12 cellular contexts compared by ENCODE assay signal in the genomic region with DNA sequence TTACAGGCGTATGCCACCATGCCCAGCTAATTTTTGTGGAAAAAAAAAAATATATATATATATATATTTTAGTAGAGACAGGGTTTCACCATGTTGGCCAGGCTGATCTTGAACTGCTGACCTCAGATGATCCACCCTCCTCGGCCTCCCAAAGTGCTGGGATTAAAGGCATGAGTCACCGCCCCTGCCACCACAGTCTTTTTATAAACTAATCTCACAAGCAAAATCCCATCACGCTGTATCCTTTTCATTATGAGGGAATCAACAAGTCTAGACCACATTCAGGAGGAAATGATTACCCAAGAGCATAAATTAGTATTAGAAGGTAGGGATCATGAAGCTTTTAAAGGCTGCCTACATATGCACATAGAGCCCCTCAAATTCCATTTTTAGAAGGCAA.
DNase-seq lines count a peak whose midpoint lies in the region; ATAC-seq, FAIRE-seq and TF ChIP-seq lines count a peak whose summit lies in the region.
"Had no signal": no experiment of that assay in that cellular context is flagged by ENCODE, and none has a peak within 500 bp of the region (broad histone marks: within the 10 kb centered on the region; RNA-seq: fewer than 3 reads in every experiment).

No MANE protein-coding gene starts in this region.

- ATAC-seq in HG03521 (IDR thresholded peaks at IDR 0.05; ENCODE audit: unreplicated experiment) (no peak), GM19324 (IDR thresholded peaks at IDR 0.05; ENCODE audit: low FRiP score, unreplicated experiment) (no peak)

- H3K27me3 ChIP-seq in MG63 = no peaks in the 10 kb centered on the region
- H3K27me3 ChIP-seq in bronchial epithelial cell (ENCODE audit: control insufficient read depth, insufficient read depth, low read length) = no peaks in the 10 kb centered on the region

- H3K4me3 Mint-ChIP-seq in immature natural killer cell = no peak overlapping the region
- H3K4me3 Mint-ChIP-seq: CD8-positive, alpha-beta memory T cell had no signal

- H3K36me3 Mint-ChIP-seq in immature natural killer cell = no peaks in the 10 kb centered on the region
- H3K36me3 Mint-ChIP-seq: CD8-positive, alpha-beta memory T cell had no signal

- peaks cover 4 to 12% (median 8%) of the 10 kb centered on the region in 6 donors for H3K9me3 Mint-ChIP-seq in immature natural killer cell

- DNase-seq in ELR (ENCODE audit: low read depth) (peak; percentile 6), MG63 (peak; percentile 22), bronchial epithelial cell (ENCODE audit: low read depth) (peak; percentile 77), retinal pigment epithelial cell (ENCODE audit: low read depth) (peak; percentile 89), immature natural killer cell (no peak)
- DNase-seq: CD8-positive, alpha-beta memory T cell; NCI-H1417 treated with DMSO at 0.1 percent for 48 hours; NCI-H2029 treated with DMSO at 0.1 percent for 48 hours; RPMI8226 had no signal

- no peak for FAIRE-seq in bronchial epithelial cell (lab: Jason Lieb, UNC)
- FAIRE-seq: GM18507 had no signal

- TF ChIP-seq CTCF in bronchial epithelial cell (IDR thresholded peaks at IDR 0.05; ENCODE audit: insufficient read depth, low read length, severe bottlenecking) (no peak), retinal pigment epithelial cell (conservative IDR thresholded peaks at IDR 0.05; ENCODE audit: low read depth, low read length) (no peak)

- H3K4me3 ChIP-seq in MG63 (no peak overlapping the region), bronchial epithelial cell (ENCODE audit: low read depth, low read length) (no peak overlapping the region), retinal pigment epithelial cell (ENCODE audit: low read length) (no peak overlapping the region)

- H3K9me3 ChIP-seq in MG63 = no peaks in the 10 kb centered on the region

- H3K36me3 ChIP-seq in MG63 (no peaks in the 10 kb centered on the region), bronchial epithelial cell (ENCODE audit: control insufficient read depth, insufficient read depth, low read length) (no peaks in the 10 kb centered on the region)

- no peak overlapping the region for H3K27ac Mint-ChIP-seq in immature natural killer cell
- H3K27ac Mint-ChIP-seq: CD8-positive, alpha-beta memory T cell had no signal

- peaks cover 0 to 1% (median 0%) of the 10 kb centered on the region in 3 donors for H3K27me3 Mint-ChIP-seq in immature natural killer cell (ENCODE audit: low read depth in 3 of 3)
- H3K27me3 Mint-ChIP-seq: CD8-positive, alpha-beta memory T cell had no signal

- no peaks in the 10 kb centered on the region for H3K4me1 Mint-ChIP-seq in immature natural killer cell
- H3K4me1 Mint-ChIP-seq: CD8-positive, alpha-beta memory T cell had no signal

Comparison
In these comparisons a context has a peak if more than half of its experiments do, and no peak if none do; other contexts are left out.
1. DNase-seq: peak in ELR (single experiment), MG63 (single experiment), bronchial epithelial cell (single experiment) and retinal pigment epithelial cell (single experiment); none in immature natural killer cell (0 of 3).